1 cellular context compared by ENCODE assay signal in genomic region chr5:156093024-156093423, GRCh38.
TF ChIP-seq lines count a peak whose summit lies in the region.

No MANE protein-coding gene starts in this region.

TF ChIP-seq in HepG2, 621 proteins besides CTCF, POLR2A, EP300 and RAD21 (continued from another document):
- TF ChIP-seq SNAPC4 (CRISPR knock-in tag; IDR thresholded peaks at IDR 0.05) (no peak), ZNF235 (CRISPR knock-in tag; IDR thresholded peaks at IDR 0.05; ENCODE audit: borderline replicate concordance) (no peak)
